8 cellular contexts compared by ENCODE assay signal in the genomic region with DNA sequence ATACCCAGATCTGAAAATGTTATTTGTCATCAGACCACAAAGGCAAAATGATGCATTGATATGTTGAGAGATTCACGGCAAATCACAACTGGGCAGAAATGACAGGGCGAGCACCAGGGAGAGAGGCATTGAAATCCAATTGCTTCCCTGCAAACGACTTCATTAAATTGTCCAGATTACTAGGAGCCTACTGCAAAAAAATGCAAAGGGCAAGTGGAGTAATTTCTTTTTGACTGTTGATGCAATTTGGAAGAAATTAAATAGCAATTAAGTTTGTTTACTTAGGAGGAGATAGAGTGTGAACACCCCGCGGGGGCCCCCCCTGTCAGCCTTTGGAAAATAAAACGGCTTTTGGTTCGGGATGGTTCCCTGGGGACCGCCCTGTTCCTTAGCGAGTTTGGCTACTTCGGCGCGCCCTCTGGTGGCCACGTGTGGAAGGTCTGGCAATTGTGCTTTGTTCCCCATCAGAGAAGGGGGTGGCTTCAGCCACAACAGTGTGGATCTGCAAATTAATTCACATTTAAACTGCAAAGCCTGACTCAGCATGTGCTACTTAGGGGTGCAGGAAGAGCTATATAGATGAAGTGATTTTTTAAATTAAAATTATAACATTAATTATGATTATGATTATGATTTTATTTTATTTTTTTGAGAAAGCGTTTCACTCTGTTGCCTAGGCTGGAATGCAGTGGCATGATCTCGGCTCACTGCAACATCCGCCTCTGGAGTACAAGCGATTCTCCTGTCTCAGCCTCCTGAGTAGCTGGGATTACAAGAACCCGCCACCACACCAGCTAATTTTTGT. TPM values are rescaled to one million over a fixed set of nuclear protein-coding genes. Genes with fewer than 3 reads are reported as not detected.
DNase-seq lines count a peak whose midpoint lies in the region; ATAC-seq and TF ChIP-seq lines count a peak whose summit lies in the region.

No MANE protein-coding gene starts in this region.

- no peaks in the 10 kb centered on the region for H3K27me3 ChIP-seq in BE2C
- H3K27me3 ChIP-seq in dorsolateral prefrontal cortex, result no peaks in the 10 kb centered on the region

- H3K27ac ChIP-seq in dorsolateral prefrontal cortex, result peak overlapping the region in 29 of 59 donors; percentile 2 to 82 (median 46)

- H3K9me3 ChIP-seq in BE2C, result no peaks in the 10 kb centered on the region

- TF ChIP-seq CTCF in BE2C (IDR thresholded peaks at IDR 0.05; ENCODE audit: low read depth, low read length) (peak; percentile 92), HFF-Myc (IDR thresholded peaks at IDR 0.05; ENCODE audit: low read depth, low read length, missing control alignments) (peak; percentile 93), dorsolateral prefrontal cortex (IDR thresholded peaks at IDR 0.05 in 54 of 56, conservative IDR thresholded peaks at IDR 0.05 in 2 of 56; ENCODE audit: low read depth in 1 of 56, partially characterized antibody in 56 of 56) (peak; percentile 89 to 99 (median 97))

- ATAC-seq in GM19455 (IDR thresholded peaks at IDR 0.05; ENCODE audit: unreplicated experiment), result no peak

- DNase-seq in BE2C (peak; percentile 90), HFF-Myc (ENCODE audit: extremely low read depth, low read depth) (peak; percentile 38), NCI-H524 treated with DMSO at 0.1 percent for 48 hours (lab: John Stamatoyannopoulos, UW) (peak; percentile 15), dorsolateral prefrontal cortex (peak; percentile 81 to 95 (median 92)), lung microvascular endothelial cell (ENCODE audit: low read depth in 2 of 2) (peak; percentile 70 to 80)
- DNase-seq in activated CD4-positive, alpha-beta T cell treated with anti-CD3 and anti-CD28 coated beads, Interleukin-2, amount 50 U/mL, for 48 hours, result peak; percentile 85 to 88
- peak; percentile 59 to 77 (median 66) for DNase-seq in stimulated activated CD4-positive, alpha-beta T cell treated with anti-CD3 and anti-CD28 coated beads, TNF-alpha, amount 100 ng/mL, for 24 hours (ENCODE audit: low read depth in 3 of 3)

- H3K4me3 ChIP-seq in BE2C (ENCODE audit: low read depth, low read length) (peak overlapping the region; percentile 64), HFF-Myc (replicated peaks; ENCODE audit: low read depth, low read length) (0 out of 2 replicates have a peak overlapping the region, but pooled peaks have one; percentile 13), dorsolateral prefrontal cortex (peak overlapping the region in 58 of 59 donors; percentile 19 to 70 (median 48))

- H3K4me1 ChIP-seq in BE2C, result no peaks in the 10 kb centered on the region

- H3K36me3 ChIP-seq in BE2C, result no peaks in the 10 kb centered on the region

- intact Hi-C loops in dorsolateral prefrontal cortex (cut with DNase I), result loop anchor here (1.0 to 5.0 kb wide), 3 partner anchors 42 to 168 kb away; a partner anchor contains a TSS

RNA-seq across cellular contexts. Expression of a gene that starts 14.5 kb away (rescaled TPM):
- 1.5 TPM for polyA plus RNA-seq in BE2C (2012; ENCODE audit: insufficient read depth, insufficient read length, low read depth)
- total RNA-seq in dorsolateral prefrontal cortex (10 to 100 TPM in 88 of 120 experiments, 1 to 10 TPM in 32; 4.6 to 56.9 (median 13.3) TPM), lung microvascular endothelial cell (2.8 and 3.6 TPM in 2 replicates)

RNA-seq across cellular contexts. Expression of a gene that starts 43.0 kb away (rescaled TPM):
- polyA plus RNA-seq in BE2C (2012; ENCODE audit: insufficient read depth, insufficient read length, low read depth), result 18.6 TPM
- 100 to 1,000 TPM in 108 of 120 experiments, 10 to 100 TPM in 12; 85.4 to 168 (median 120) TPM for total RNA-seq in dorsolateral prefrontal cortex
- total RNA-seq in lung microvascular endothelial cell, result 34.0 and 40.7 TPM in 2 replicates

Comparison
In these comparisons a context has a peak if more than half of its experiments do, and no peak if none do; other contexts are left out.
1. DNase-seq: peak in every context shown above with its lines; median percentile 92 in dorsolateral prefrontal cortex; 90 in BE2C; 86 in activated CD4-positive, alpha-beta T cell treated with anti-CD3 and anti-CD28 coated beads, Interleukin-2, amount 50 U/mL, for 48 hours; 75 in lung microvascular endothelial cell; 66 in stimulated activated CD4-positive, alpha-beta T cell treated with anti-CD3 and anti-CD28 coated beads, TNF-alpha, amount 100 ng/mL, for 24 hours; 38 in HFF-Myc; 15 in NCI-H524 treated with DMSO at 0.1 percent for 48 hours.
2. H3K4me3 ChIP-seq: peak in every context shown above with its lines; median percentile 64 in BE2C; 48 in dorsolateral prefrontal cortex; 13 in HFF-Myc.